1 cellular context compared by ENCODE assay signal in the genomic region with DNA sequence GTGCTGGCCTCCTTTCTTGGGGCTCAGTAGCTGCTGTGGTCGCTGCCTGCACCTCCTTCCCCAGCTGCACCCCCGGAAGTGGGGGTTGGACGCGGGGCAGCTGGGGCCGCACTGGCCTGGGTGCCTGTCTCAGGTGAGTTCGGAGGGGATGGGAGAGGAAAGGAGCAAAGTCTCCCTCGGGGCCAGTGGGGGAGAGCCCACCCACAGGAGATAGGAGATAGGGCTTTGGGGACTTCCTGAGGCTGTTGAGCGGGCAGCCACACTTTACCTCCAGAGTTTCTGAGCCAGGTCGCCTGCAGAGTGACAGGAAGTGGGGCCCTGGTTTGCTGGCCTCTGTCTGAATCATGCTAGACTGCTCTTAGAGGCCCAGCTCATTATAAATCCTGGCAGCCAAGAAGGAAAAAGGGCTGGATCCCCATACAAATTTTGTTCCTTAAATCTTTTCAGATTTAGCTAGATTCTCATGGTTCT.
A peak's percentile ranks its signal among the peaks of the same experiment; 100 is the strongest.
TF ChIP-seq lines count a peak whose summit lies in the region.

No MANE protein-coding gene starts in this region.

TF ChIP-seq in HepG2, 621 proteins besides CTCF, POLR2A, EP300 and RAD21 (continued from another document):
- 0 out of 2 replicates have a peak, but pooled peaks have one; percentile 10 for TF ChIP-seq ZNF687 (CRISPR knock-in tag; IDR thresholded peaks at IDR 0.05)
TF ChIP-seq in HepG2: peak in this region for 1.
